1 cellular context compared by ENCODE assay signal in the genomic region with DNA sequence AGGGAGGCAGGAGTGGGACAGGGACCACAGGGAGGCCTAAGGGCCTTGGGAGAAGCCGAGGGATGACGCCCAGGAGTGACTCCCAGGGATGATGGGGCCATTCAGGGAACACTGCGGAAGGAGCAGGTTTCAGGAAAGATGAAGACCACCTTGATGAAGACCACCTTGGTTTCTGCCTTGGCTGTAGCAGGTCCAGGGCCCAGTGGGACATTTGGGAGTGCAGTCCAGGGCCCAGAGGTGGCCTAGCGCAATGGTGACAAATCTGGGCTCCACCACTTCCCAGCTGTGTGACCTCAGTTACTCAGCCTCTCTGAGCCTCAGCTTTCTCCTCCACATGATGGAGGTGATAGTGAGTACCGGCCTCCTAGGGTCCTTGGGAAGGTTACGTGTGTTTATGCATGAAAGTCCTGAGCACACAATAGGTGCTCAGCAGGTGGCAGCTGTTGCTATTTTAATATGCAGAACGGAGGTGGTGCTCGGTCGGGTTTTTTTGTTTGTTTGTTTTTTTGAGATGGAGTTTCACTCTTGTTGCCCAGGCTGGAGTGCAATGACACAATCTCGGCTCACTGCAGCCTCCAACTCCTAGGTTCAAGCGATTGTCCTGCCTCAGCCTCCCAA.
A peak's percentile ranks its signal among the peaks of the same experiment; 100 is the strongest.
TF ChIP-seq lines count a peak whose summit lies in the region.

No MANE protein-coding gene starts in this region.

TF ChIP-seq in HepG2, 621 proteins besides CTCF, POLR2A, EP300 and RAD21:
- no peak for TF ChIP-seq KLF11 (CRISPR knock-in tag; IDR thresholded peaks at IDR 0.05)
- 0 out of 2 replicates have a peak, but pooled peaks have one; percentile 13 for TF ChIP-seq GABPA (IDR thresholded peaks at IDR 0.05; ENCODE audit: low read depth, low read length)
- TF ChIP-seq GABPA (CRISPR knock-in tag; IDR thresholded peaks at IDR 0.05; ENCODE audit: low read depth) = no peak
- peak; percentile 79 for TF ChIP-seq ZNF768 (CRISPR knock-in tag; IDR thresholded peaks at IDR 0.05)
